ENCODE assay signal across 1 cellular context in the genomic region with DNA sequence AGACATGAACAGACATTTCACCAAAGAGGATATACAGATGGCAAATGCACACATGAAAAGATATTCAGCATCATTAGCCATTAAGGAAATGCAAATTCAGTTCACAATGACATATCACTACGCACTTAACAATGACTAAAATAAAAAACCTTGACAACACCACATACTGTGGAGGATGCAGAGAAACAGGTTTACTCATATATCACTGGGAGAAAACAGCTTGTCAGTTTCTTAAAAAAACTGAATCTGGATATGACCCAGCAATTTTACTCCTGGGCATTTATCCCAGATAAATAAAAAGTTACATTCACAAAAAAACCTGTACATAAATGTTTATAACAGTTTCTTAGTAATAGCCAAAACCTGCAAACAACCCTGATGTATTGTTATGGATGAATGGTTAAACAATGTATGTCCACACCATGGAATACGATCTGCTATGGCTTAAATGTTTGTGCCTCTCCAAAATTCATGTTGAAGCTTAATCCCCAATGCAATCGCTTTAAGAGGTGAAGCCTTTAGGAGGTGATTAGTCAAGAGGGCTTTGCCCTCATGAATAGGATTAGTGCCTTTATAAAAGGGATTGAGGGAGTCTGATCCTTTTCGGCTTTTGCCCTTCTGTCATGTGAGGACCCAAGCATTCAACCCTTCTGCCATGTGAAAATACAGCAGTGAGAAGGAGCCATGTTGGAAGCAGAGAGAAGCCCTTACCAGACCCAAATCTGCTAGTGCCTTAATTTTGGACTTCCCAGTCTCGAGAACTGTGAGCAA.
TF ChIP-seq lines count a peak whose summit lies in the region.

No MANE protein-coding gene starts in this region.

TF ChIP-seq in GM23338, 12 proteins besides CTCF, POLR2A, EP300 and RAD21 (continued from another document):
- no peak for TF ChIP-seq ETS1 (IDR thresholded peaks at IDR 0.05)
- no peak for TF ChIP-seq CREB1 (CRISPR knock-in tag; IDR thresholded peaks at IDR 0.05; ENCODE audit: low read depth)
- TF ChIP-seq JUNB (IDR thresholded peaks at IDR 0.05; ENCODE audit: unreplicated experiment), result no peak
- TF ChIP-seq, protein P1, sequence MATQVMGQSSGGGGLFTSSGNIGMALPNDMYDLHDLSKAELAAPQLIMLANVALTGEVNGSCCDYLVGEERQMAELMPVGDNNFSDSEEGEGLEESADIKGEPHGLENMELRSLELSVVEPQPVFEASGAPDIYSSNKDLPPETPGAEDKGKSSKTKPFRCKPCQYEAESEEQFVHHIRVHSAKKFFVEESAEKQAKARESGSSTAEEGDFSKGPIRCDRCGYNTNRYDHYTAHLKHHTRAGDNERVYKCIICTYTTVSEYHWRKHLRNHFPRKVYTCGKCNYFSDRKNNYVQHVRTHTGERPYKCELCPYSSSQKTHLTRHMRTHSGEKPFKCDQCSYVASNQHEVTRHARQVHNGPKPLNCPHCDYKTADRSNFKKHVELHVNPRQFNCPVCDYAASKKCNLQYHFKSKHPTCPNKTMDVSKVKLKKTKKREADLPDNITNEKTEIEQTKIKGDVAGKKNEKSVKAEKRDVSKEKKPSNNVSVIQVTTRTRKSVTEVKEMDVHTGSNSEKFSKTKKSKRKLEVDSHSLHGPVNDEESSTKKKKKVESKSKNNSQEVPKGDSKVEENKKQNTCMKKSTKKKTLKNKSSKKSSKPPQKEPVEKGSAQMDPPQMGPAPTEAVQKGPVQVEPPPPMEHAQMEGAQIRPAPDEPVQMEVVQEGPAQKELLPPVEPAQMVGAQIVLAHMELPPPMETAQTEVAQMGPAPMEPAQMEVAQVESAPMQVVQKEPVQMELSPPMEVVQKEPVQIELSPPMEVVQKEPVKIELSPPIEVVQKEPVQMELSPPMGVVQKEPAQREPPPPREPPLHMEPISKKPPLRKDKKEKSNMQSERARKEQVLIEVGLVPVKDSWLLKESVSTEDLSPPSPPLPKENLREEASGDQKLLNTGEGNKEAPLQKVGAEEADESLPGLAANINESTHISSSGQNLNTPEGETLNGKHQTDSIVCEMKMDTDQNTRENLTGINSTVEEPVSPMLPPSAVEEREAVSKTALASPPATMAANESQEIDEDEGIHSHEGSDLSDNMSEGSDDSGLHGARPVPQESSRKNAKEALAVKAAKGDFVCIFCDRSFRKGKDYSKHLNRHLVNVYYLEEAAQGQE (IDR thresholded peaks at IDR 0.05; ENCODE audit: unreplicated experiment), result no peak
- no peak for TF ChIP-seq ZNF114 (CRISPR knock-in tag; IDR thresholded peaks at IDR 0.05)
- TF ChIP-seq ZNF331 (CRISPR knock-in tag; IDR thresholded peaks at IDR 0.05; ENCODE audit: low read depth), result no peak
- TF ChIP-seq STAT1 (IDR thresholded peaks at IDR 0.05; ENCODE audit: unreplicated experiment), result no peak
- no peak for TF ChIP-seq EZH2 (IDR thresholded peaks at IDR 0.05; ENCODE audit: low read depth, unreplicated experiment)
TF ChIP-seq in GM23338: peak in this region for 0.
